In the genomic region with DNA sequence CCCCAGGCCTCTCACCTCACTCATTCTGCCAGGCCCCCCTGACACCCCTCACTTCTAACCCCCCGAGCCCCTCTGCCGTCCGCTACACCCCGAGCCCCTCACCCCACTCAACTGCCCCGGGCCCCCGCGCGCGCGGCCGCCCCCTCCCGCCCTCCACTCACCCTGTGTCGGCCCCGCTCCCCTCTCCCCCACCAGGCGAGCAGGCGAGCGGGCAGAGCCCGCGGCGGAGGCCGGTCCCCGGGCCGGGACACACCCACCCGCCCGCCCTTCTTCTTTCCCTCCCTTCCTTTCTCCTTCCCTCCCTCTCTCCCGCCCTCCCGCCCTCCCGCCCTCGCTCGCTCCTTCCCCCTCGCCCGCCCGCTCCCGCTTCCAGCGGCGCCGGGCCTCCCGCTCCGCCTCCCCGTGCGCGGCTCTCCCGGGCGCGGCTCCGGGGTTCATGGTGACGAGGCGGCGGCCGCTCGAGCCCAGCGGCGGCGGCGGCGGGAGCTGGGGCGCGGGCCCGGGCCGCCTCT, we compare ENCODE assay signal across 8 cellular contexts. TPM values are rescaled to one million over a fixed set of nuclear protein-coding genes. Genes with fewer than 3 reads are reported as not detected.
DNase-seq lines count a peak whose midpoint lies in the region; ATAC-seq and TF ChIP-seq lines count a peak whose summit lies in the region.

A gene with protein sequence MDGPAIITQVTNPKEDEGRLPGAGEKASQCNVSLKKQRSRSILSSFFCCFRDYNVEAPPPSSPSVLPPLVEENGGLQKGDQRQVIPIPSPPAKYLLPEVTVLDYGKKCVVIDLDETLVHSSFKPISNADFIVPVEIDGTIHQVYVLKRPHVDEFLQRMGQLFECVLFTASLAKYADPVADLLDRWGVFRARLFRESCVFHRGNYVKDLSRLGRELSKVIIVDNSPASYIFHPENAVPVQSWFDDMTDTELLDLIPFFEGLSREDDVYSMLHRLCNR (plus strand): TSS at position 341 of the 512 bp plus-strand sequence. CDS start 320 bp downstream, outside the sequence.

- peak; percentile 11 for ATAC-seq in esophagus mucosa
- peak in 1 of 2 donors; percentile 60 for ATAC-seq in upper lobe of left lung (ENCODE audit: low FRiP score in 2 of 2)

- no peak for TF ChIP-seq POLR2A in upper lobe of left lung (IDR thresholded peaks at IDR 0.05)

- H3K36me3 ChIP-seq in HEK293 (ENCODE audit: control insufficient read depth in 2 of 2, insufficient read depth in 1 of 2, low read length in 2 of 2) = no peaks in the 10 kb centered on the region
- H3K36me3 ChIP-seq in upper lobe of left lung = no peaks in the 10 kb centered on the region

- CTCF ChIA-PET in HEK293 (lab: Yijun Ruan, JAX) = no interaction called here

- H3K27ac ChIP-seq in HEK293 (ENCODE audit: extremely low read depth, low read depth, low read length) (peak within 1 kb of the TSS; percentile 13; the same call in 1 of the 2 replicates), upper lobe of left lung (peak within 1 kb of the TSS; percentile 77 to 91 (median 88))

- WGBS in upper lobe of left lung, 2 donors = no CpG with 5 or more reads among the region's 60 CpGs

- POLR2A ChIA-PET in HEK293 (lab: Yijun Ruan, JAX) = no interaction called here

- TF ChIP-seq CTCF in HEK293 (tag by site-specific recombination; IDR thresholded peaks at IDR 0.05) (no peak), WI38 (IDR thresholded peaks at IDR 0.05; ENCODE audit: low read depth, low read length) (no peak), upper lobe of left lung (IDR thresholded peaks at IDR 0.05) (no peak)

- H3K27me3 ChIP-seq in mononuclear cell (ENCODE audit: insufficient read depth, low read length) = no peaks in the 10 kb centered on the region
- H3K27me3 ChIP-seq in upper lobe of left lung = no peaks in the 10 kb centered on the region

- H3K4me3 ChIP-seq in HEK293 (ENCODE audit: low read depth, low read length) (peak within 1 kb of the TSS; percentile 64), WI38 (ENCODE audit: low read depth, low read length) (peak within 1 kb of the TSS; percentile 71), mononuclear cell (ENCODE audit: low read length) (peak within 1 kb of the TSS; percentile 46), upper lobe of left lung (peak within 1 kb of the TSS; percentile 71 to 86 (median 80))

- H3K4me1 ChIP-seq in HEK293 (ENCODE audit: control insufficient read depth, insufficient read depth, low read length) (peaks cover 4% of the 10 kb centered on the region; the same call in 1 of the 2 replicates), mononuclear cell (ENCODE audit: insufficient read depth, low read length) (peaks cover 14% of the 10 kb centered on the region), upper lobe of left lung (peaks cover 26 to 56% (median 33%) of the 10 kb centered on the region in 4 donors)

- TF ChIP-seq EP300 in upper lobe of left lung (IDR thresholded peaks at IDR 0.05) = no peak

- DNase-seq in AG20443 (ENCODE audit: low spot score) = peak; percentile 89
- DNase-seq in upper lobe of left lung = peak in 1 of 2 donors; percentile 90
- no peak for DNase-seq in NCI-H526 treated with DMSO at 0.1 percent for 48 hours (lab: John Stamatoyannopoulos, UW)
- DNase-seq in OCI-M2 (lab: John Stamatoyannopoulos, UW; ENCODE audit: unreplicated experiment) = no peak

- H3K9me3 ChIP-seq in HEK293 (ENCODE audit: control insufficient read depth, insufficient read depth, low read depth, low read length) = no peaks in the 10 kb centered on the region
- no peaks in the 10 kb centered on the region for H3K9me3 ChIP-seq in mononuclear cell (ENCODE audit: low read depth, low read length)
- no peaks in the 10 kb centered on the region for H3K9me3 ChIP-seq in upper lobe of left lung

TF ChIP-seq in HEK293, 187 proteins besides CTCF, POLR2A, EP300 and RAD21:
- TF ChIP-seq ZNF146 (tag by site-specific recombination; IDR thresholded peaks at IDR 0.05) = no peak
- no peak for TF ChIP-seq GLIS1 (tag by site-specific recombination; IDR thresholded peaks at IDR 0.05)
- no peak for TF ChIP-seq ZBTB20 (tag by site-specific recombination; IDR thresholded peaks at IDR 0.05)
- TF ChIP-seq ZNF223 (tag by site-specific recombination; IDR thresholded peaks at IDR 0.05) = no peak
- TF ChIP-seq YY1 (tag by site-specific recombination; IDR thresholded peaks at IDR 0.05) = no peak
- TF ChIP-seq ZNF112 (tag by site-specific recombination; IDR thresholded peaks at IDR 0.05) = no peak
- TF ChIP-seq, protein P1, sequence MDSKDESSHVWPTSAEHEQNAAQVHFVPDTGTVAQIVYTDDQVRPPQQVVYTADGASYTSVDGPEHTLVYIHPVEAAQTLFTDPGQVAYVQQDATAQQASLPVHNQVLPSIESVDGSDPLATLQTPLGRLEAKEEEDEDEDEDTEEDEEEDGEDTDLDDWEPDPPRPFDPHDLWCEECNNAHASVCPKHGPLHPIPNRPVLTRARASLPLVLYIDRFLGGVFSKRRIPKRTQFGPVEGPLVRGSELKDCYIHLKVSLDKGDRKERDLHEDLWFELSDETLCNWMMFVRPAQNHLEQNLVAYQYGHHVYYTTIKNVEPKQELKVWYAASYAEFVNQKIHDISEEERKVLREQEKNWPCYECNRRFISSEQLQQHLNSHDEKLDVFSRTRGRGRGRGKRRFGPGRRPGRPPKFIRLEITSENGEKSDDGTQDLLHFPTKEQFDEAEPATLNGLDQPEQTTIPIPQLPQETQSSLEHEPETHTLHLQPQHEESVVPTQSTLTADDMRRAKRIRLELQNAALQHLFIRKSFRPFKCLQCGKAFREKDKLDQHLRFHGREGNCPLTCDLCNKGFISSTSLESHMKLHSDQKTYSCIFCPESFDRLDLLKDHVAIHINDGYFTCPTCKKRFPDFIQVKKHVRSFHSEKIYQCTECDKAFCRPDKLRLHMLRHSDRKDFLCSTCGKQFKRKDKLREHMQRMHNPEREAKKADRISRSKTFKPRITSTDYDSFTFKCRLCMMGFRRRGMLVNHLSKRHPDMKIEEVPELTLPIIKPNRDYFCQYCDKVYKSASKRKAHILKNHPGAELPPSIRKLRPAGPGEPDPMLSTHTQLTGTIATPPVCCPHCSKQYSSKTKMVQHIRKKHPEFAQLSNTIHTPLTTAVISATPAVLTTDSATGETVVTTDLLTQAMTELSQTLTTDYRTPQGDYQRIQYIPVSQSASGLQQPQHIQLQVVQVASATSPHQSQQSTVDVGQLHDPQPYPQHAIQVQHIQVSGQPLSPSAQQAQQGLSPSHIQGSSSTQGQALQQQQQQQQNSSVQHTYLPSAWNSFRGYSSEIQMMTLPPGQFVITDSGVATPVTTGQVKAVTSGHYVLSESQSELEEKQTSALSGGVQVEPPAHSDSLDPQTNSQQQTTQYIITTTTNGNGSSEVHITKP (tag by site-specific recombination; IDR thresholded peaks at IDR 0.05) = no peak
- TF ChIP-seq ZNF426 (tag by site-specific recombination; IDR thresholded peaks at IDR 0.05) = no peak
- no peak for TF ChIP-seq ZEB2 (tag by site-specific recombination; IDR thresholded peaks at IDR 0.05)

RNA-seq across cellular contexts. Expression of the gene that starts here (rescaled TPM):
- total RNA-seq in esophagus mucosa = 27.2 TPM
- 10.9 TPM for total RNA-seq in mononuclear cell
- 10 to 100 TPM; 35.6 to 78.1 (median 55.5) TPM for total RNA-seq in upper lobe of left lung
